In genomic region chr11:77126861-77127673, GRCh38 we compare ENCODE assay signal across 8 cellular contexts. TPM values are rescaled to one million over a fixed set of nuclear protein-coding genes. Genes with fewer than 3 reads are reported as not detected.
DNase-seq lines count a peak whose midpoint lies in the region; ATAC-seq and TF ChIP-seq lines count a peak whose summit lies in the region.

No MANE protein-coding gene starts in this region.

- no peaks in the 10 kb centered on the region for H3K79me2 ChIP-seq in Loucy (ENCODE audit: insufficient read depth, low read length)

- H3K4me3 ChIP-seq in Loucy (ENCODE audit: low read length, poor library complexity, severe bottlenecking): peak overlapping the region; percentile 62
- peak overlapping the region; percentile 9 to 19 for H3K4me3 ChIP-seq in left lung

- peaks cover 10% of the 10 kb centered on the region for H3K4me1 Mint-ChIP-seq in chondrocyte (ENCODE audit: low read depth)

- no peaks in the 10 kb centered on the region for H3K9me2 ChIP-seq in Loucy (replicated peaks; ENCODE audit: low read depth, low read length)

- no peaks in the 10 kb centered on the region for H4K20me1 ChIP-seq in Loucy (ENCODE audit: insufficient read depth, low read length, poor library complexity, severe bottlenecking)

- H3K36me3 ChIP-seq in Loucy (ENCODE audit: insufficient read depth, low read length): no peaks in the 10 kb centered on the region; the same call in 1 of the 2 replicates
- H3K36me3 ChIP-seq in left lung: no peaks in the 10 kb centered on the region

- TF ChIP-seq CTCF in Loucy (conservative IDR thresholded peaks at IDR 0.05; ENCODE audit: low read length): peak; percentile 99
- TF ChIP-seq CTCF in chondrocyte (IDR thresholded peaks at IDR 0.05): peak; percentile 99
- TF ChIP-seq CTCF in left lung (IDR thresholded peaks at IDR 0.05): peak; percentile 95 to 100

- H3K9me3 Mint-ChIP-seq in chondrocyte (ENCODE audit: low read depth): no peaks in the 10 kb centered on the region

- H3K27me3 ChIP-seq in Loucy (ENCODE audit: insufficient read depth, low read length, poor library complexity, severe bottlenecking): no peaks in the 10 kb centered on the region
- H3K27me3 ChIP-seq in left lung: peaks cover 0 to 28% of the 10 kb centered on the region in 2 donors

- DNase-seq in DMS 273 (lab: John Stamatoyannopoulos, UW; ENCODE audit: unreplicated experiment) (peak; percentile 50), DMS 273 treated with DMSO at 0.1 percent for 48 hours (lab: John Stamatoyannopoulos, UW) (no peak), chondrocyte (ENCODE audit: low spot score) (no peak), left lung (peak; percentile 58 to 87)
- peak; percentile 72 for DNase-seq in activated CD4-positive, CD25-positive, alpha-beta regulatory T cell treated with anti-CD3 and anti-CD28 coated beads, Interleukin-2, amount 50 U/mL, for 72 hours
- DNase-seq in stimulated activated CD4-positive, alpha-beta T cell treated with anti-CD3 and anti-CD28 coated beads, Interleukin-2, amount 100 ng/mL, for 48 hours: peak; percentile 53 to 67

- H3K9ac ChIP-seq in Loucy (ENCODE audit: low read depth, low read length, poor library complexity, severe bottlenecking): peak overlapping the region; percentile 22

- intact Hi-C loops in left lung (cut with DNase I): loop anchor here in 1 of 2 donors (5.0 kb wide), 1 partner anchor 60 kb away; no protein-coding TSS in a partner anchor

- H3K4me3 Mint-ChIP-seq in chondrocyte (ENCODE audit: unreplicated experiment): peak overlapping the region; percentile 67

- peaks cover 1% of the 10 kb centered on the region for H3K4me1 ChIP-seq in Loucy (ENCODE audit: insufficient read depth, low read length, poor library complexity, severe bottlenecking)
- peaks cover 16% of the 10 kb centered on the region in 2 donors for H3K4me1 ChIP-seq in left lung

- peaks cover 8% of the 10 kb centered on the region for H3K36me3 Mint-ChIP-seq in chondrocyte (ENCODE audit: low read depth)

- H3K4me2 ChIP-seq in Loucy (ENCODE audit: low read depth, low read length, poor library complexity, severe bottlenecking): peak overlapping the region; percentile 53

- ATAC-seq in left lung (peak; percentile 87), HG03196 (IDR thresholded peaks at IDR 0.05; ENCODE audit: unreplicated experiment) (no peak)

- no peaks in the 10 kb centered on the region for H3K9me3 ChIP-seq in Loucy (ENCODE audit: insufficient read depth, low read depth, low read length)
- H3K9me3 ChIP-seq in left lung: no peaks in the 10 kb centered on the region

- H3K27me3 Mint-ChIP-seq in chondrocyte (ENCODE audit: low read depth): peaks cover 4% of the 10 kb centered on the region

- H3F3A ChIP-seq in Loucy (ENCODE audit: low read depth): no peaks in the 10 kb centered on the region

- no peak overlapping the region for H3K27ac Mint-ChIP-seq in chondrocyte (ENCODE audit: unreplicated experiment)

- H2AFZ ChIP-seq in Loucy (ENCODE audit: low read length): peak overlapping the region; percentile 68; the same call in 1 of the 2 replicates

- no peak overlapping the region for H3K27ac ChIP-seq in left lung

RNA-seq across cellular contexts. Expression of gene MYO7A, which starts 1.0 kb away (rescaled TPM):
- total RNA-seq in chondrocyte (not detected in 3 replicates), left lung (10 to 100 TPM in 1 of 2 donors, 1 to 10 TPM in 1; 4.8 to 13.5 TPM)

RNA-seq across cellular contexts. Expression of gene OMP, which starts 24.4 kb away (rescaled TPM):
- total RNA-seq in chondrocyte (not detected in 3 replicates), left lung (not detected)

Comparison
In these comparisons a context has a peak if more than half of its experiments do, and no peak if none do; other contexts are left out.
1. DNase-seq: peak in DMS 273 (single experiment), activated CD4-positive, CD25-positive, alpha-beta regulatory T cell treated with anti-CD3 and anti-CD28 coated beads, Interleukin-2, amount 50 U/mL, for 72 hours (single experiment), left lung (2 of 2) and stimulated activated CD4-positive, alpha-beta T cell treated with anti-CD3 and anti-CD28 coated beads, Interleukin-2, amount 100 ng/mL, for 48 hours (2 of 2); none in DMS 273 treated with DMSO at 0.1 percent for 48 hours (single experiment) and chondrocyte (single experiment).
2. Peak in every context shown above with its lines, with median percentiles within 50 percentile points of each other: CTCF ChIP-seq.